In the genomic region with DNA sequence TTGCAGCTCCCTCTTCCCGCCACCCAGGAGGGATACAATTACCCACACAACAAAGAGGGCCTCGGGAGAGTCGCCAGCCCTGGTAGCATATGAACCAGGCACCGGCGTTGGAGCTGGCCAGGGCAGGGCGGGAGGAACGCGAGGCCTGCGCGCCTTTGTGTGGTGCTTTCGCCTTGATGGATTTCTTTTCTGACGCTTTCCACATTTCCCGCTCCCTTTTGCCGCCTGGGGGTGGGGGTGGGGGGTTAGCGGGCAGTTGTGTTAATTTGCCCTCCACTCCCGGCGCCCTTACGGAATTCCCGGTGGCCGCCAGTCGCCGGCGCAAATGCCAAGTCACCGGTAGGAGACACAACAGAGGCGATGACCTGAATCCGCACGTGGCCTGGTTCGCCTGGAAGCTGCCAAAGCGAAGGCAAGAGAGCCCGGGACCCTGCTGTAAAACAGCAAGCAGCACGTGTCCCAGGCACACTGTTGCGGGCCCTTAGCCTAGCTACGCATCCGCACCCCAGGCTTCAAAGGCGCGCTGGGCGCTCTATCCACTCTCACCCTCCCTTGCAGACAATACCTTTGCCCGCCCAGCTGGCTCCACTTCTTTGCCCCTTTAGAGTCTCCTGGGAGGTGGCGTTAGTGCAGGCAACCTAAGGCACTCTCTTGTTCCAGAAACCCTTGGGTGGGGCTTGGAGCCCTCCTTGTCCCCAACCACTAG, we compare ENCODE assay signal across 10 cellular contexts. TPM values are rescaled to one million over a fixed set of nuclear protein-coding genes. Genes with fewer than 3 reads are reported as not detected.
DNase-seq lines count a peak whose midpoint lies in the region; ATAC-seq and TF ChIP-seq lines count a peak whose summit lies in the region.
"Had no signal": no experiment of that assay in that cellular context is flagged by ENCODE, and none has a peak within 500 bp of the region (broad histone marks: within the 10 kb centered on the region; RNA-seq: fewer than 3 reads in every experiment).

No MANE protein-coding gene starts in this region.

- intact Hi-C loops in natural killer cell (cut with micrococcal nuclease): loop anchor here (10.0 kb wide), 1 partner anchor 1285 kb away; the partner anchor contains the start of gene DLX2
- intact Hi-C loops in A673 (cut with micrococcal nuclease; ENCODE audit: unreplicated experiment): no loop called here

- H3K27me3 ChIP-seq in A673 (replicated peaks; ENCODE audit: insufficient read depth, low read depth, low read length, poor library complexity): peaks cover 93% of the 10 kb centered on the region

- H3K9me3 ChIP-seq in A673 (ENCODE audit: low read depth, low read length, poor library complexity, severe bottlenecking): no peaks in the 10 kb centered on the region

- H3K4me1 Mint-ChIP-seq in brain (peaks cover 65% of the 10 kb centered on the region), natural killer cell (peaks cover 40 to 64% of the 10 kb centered on the region in 2 donors), chondrocyte (ENCODE audit: low read depth) (peaks cover 50% of the 10 kb centered on the region)

- POLR2A ChIA-PET in A673 (lab: Charles Lee; ENCODE audit: low non-redundant PET): interaction anchor here (0.5 kb wide), 1 partner anchor 55 kb away, joined by 6 read pairs; no protein-coding TSS in a partner anchor

- H3K36me3 Mint-ChIP-seq in brain (peaks cover 38% of the 10 kb centered on the region), natural killer cell (no peaks in the 10 kb centered on the region), chondrocyte (ENCODE audit: low read depth) (peaks cover 2% of the 10 kb centered on the region)

- DNase-seq in stimulated activated CD4-positive, alpha-beta T cell treated with anti-CD3 and anti-CD28 coated beads, Interleukin-4, amount 100 ng/mL, for 1 hour: peak; percentile 12
- no peak for DNase-seq in stimulated activated CD4-positive, alpha-beta T cell treated with anti-CD3 and anti-CD28 coated beads, Interleukin-2, amount 100 ng/mL, for 24 hours
- DNase-seq in natural killer cell (no peak), D341Med (ENCODE audit: low spot score) (no peak), A673 (ENCODE audit: low spot score) (no peak), chondrocyte (ENCODE audit: low spot score) (no peak)
- DNase-seq: hippocampal formation had no signal

- no peaks in the 10 kb centered on the region for H3K36me3 ChIP-seq in A673 (ENCODE audit: insufficient read depth, low read length, poor library complexity, severe bottlenecking)

- H3K9me3 Mint-ChIP-seq in brain: peaks cover 0 to 4% (median 4%) of the 10 kb centered on the region in 5 experiments
- H3K9me3 Mint-ChIP-seq in natural killer cell: no peaks in the 10 kb centered on the region
- H3K9me3 Mint-ChIP-seq in chondrocyte (ENCODE audit: low read depth): no peaks in the 10 kb centered on the region

- ATAC-seq in natural killer cell (no peak), GM19467 (IDR thresholded peaks at IDR 0.05; ENCODE audit: unreplicated experiment) (no peak)

- CTCF ChIA-PET in A673 (lab: Charles Lee): no interaction called here

- H3K4me3 Mint-ChIP-seq in brain (peak overlapping the region; percentile 83 to 92 (median 85)), natural killer cell (peak overlapping the region; percentile 83), chondrocyte (ENCODE audit: unreplicated experiment) (no peak overlapping the region)

- TF ChIP-seq CTCF in brain (conservative IDR thresholded peaks at IDR 0.05) (no peak), natural killer cell (IDR thresholded peaks at IDR 0.05) (no peak), A673 (conservative IDR thresholded peaks at IDR 0.05; ENCODE audit: low read depth, low read length) (no peak), chondrocyte (IDR thresholded peaks at IDR 0.05) (no peak)

- H3K4me1 ChIP-seq in A673 (ENCODE audit: insufficient read depth, low read length, poor library complexity, severe bottlenecking): peaks cover 34% of the 10 kb centered on the region

- no TSS peak for BruUV-seq in A673 (replicated peaks; lab: Mats Ljungman, UMichigan)

- H3K27ac ChIP-seq in A673 (ENCODE audit: low read depth, low read length, poor library complexity, severe bottlenecking): no peak overlapping the region

- H3K27ac Mint-ChIP-seq in brain (peak overlapping the region in 3 of 5 experiments; percentile 8 to 98 (median 49)), natural killer cell (peak overlapping the region in 1 of 2 donors; percentile 1), chondrocyte (ENCODE audit: unreplicated experiment) (no peak overlapping the region)
- H3K27ac Mint-ChIP-seq: progenitor cell of endocrine pancreas had no signal

- no peak overlapping the region for H3K4me3 ChIP-seq in A673 (ENCODE audit: low read depth, low read length, poor library complexity, severe bottlenecking)

- peaks cover 87% of the 10 kb centered on the region for H3K27me3 Mint-ChIP-seq in brain
- H3K27me3 Mint-ChIP-seq in natural killer cell (ENCODE audit: low read depth in 2 of 2): peaks cover 76 to 77% of the 10 kb centered on the region in 2 donors
- H3K27me3 Mint-ChIP-seq in chondrocyte (ENCODE audit: low read depth): peaks cover 82% of the 10 kb centered on the region

RNA-seq across cellular contexts. Expression of gene GAD1, which starts 3.4 kb away (rescaled TPM):
- polyA plus RNA-seq in brain (ENCODE audit: insufficient read depth, low read depth, low replicate concordance): 17.2 TPM
- not detected for total RNA-seq in natural killer cell
- 0.70 and 1.1 TPM in 2 replicates for total RNA-seq in A673 (2021)
- not detected in 3 replicates for total RNA-seq in chondrocyte

RNA-seq across cellular contexts. Expression of gene ERICH2, which starts 49.9 kb away (rescaled TPM):
- 1.1 TPM for polyA plus RNA-seq in brain (ENCODE audit: insufficient read depth, low read depth, low replicate concordance)
- total RNA-seq in natural killer cell: not detected
- not detected in 2 replicates for total RNA-seq in A673 (2021)
- total RNA-seq in chondrocyte: 2.1 to 2.6 TPM in 2 of 3 replicates, not detected in the other
